21 cellular contexts compared by ENCODE assay signal in the genomic region with DNA sequence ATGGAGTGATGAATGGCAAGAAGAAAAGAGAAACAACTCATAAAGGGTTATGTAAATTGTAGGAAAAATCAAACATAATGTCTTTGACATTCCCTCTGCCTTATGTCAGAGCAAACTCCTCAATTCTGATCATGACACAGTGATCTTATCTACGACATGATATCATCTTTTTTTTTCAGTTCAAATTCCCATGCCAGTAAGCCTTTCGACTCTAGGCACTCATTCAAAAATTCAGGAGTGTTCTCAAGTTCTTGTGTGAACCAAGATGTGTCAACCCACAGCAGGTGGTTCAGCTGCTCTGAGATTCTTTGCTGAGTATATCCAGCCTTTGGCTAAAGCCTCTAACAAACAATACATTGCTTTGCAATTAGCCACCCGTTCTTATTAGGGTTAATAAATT.
DNase-seq lines count a peak whose midpoint lies in the region; ATAC-seq and TF ChIP-seq lines count a peak whose summit lies in the region.
"Had no signal": no experiment of that assay in that cellular context is flagged by ENCODE, and none has a peak within 500 bp of the region (broad histone marks: within the 10 kb centered on the region; RNA-seq: fewer than 3 reads in every experiment).

No MANE protein-coding gene starts in this region.

- H3K9ac ChIP-seq in PC-3 (ENCODE audit: low read length) = no peak overlapping the region
- H3K9ac ChIP-seq: neural progenitor cell had no signal

- H3K79me2 ChIP-seq in PC-3 (ENCODE audit: low read length) = no peaks in the 10 kb centered on the region

- H3K4me1 ChIP-seq in PC-3 (ENCODE audit: insufficient read depth, low read length) = no peaks in the 10 kb centered on the region; the same call in 1 of the 2 replicates
- H3K4me1 ChIP-seq: SJSA1 had no signal

- ATAC-seq in PC-3 = no peak
- no peak for ATAC-seq in HG03457 (IDR thresholded peaks at IDR 0.05; ENCODE audit: unreplicated experiment)
- no peak for ATAC-seq in Right ventricle myocardium superior (ENCODE audit: poor library complexity)
- ATAC-seq: activated CD8-positive, alpha-beta T cell treated with anti-CD3 and anti-CD28 coated beads for 36 hours; effector memory CD8-positive, alpha-beta T cell had no signal

- no peak overlapping the region for H3K27ac ChIP-seq in PC-3 (ENCODE audit: low read length)
- H3K27ac ChIP-seq: 22Rv1, neural progenitor cell, SJSA1 had no signal

- no peaks in the 10 kb centered on the region for H3F3A ChIP-seq in PC-3 (ENCODE audit: low read length, unreplicated experiment)

- H3K4me3 ChIP-seq in PC-3 (ENCODE audit: low read length) (no peak overlapping the region), skeletal muscle cell (ENCODE audit: low read depth, low read length) (no peak overlapping the region)
- H3K4me3 ChIP-seq: neural progenitor cell, SJSA1 had no signal

- peaks cover 8% of the 10 kb centered on the region; the same call in 1 of the 2 replicates for H3K27me3 ChIP-seq in PC-3 (ENCODE audit: low read length)
- H3K27me3 ChIP-seq: neural progenitor cell, SJSA1 had no signal

- no peaks in the 10 kb centered on the region for H4K20me1 ChIP-seq in PC-3 (ENCODE audit: low read length)

- intact Hi-C loops in PC-3 (cut with micrococcal nuclease) (no loop called here), Right ventricle myocardium superior (cut with DNase I) (no loop called here)

- CTCF ChIA-PET in PC-3 (lab: Charles Lee) = no interaction called here

- no peaks in the 10 kb centered on the region for H3K9me3 ChIP-seq in PC-3 (ENCODE audit: low read length)
- H3K9me3 ChIP-seq: SJSA1 had no signal

- POLR2A ChIA-PET in PC-3 (lab: Charles Lee; ENCODE audit: unreplicated experiment) = no interaction called here

- DNase-seq in DMS 273 (lab: John Stamatoyannopoulos, UW; ENCODE audit: unreplicated experiment) (peak; percentile 34), DMS 273 treated with DMSO at 0.1 percent for 48 hours (lab: John Stamatoyannopoulos, UW) (no peak), PC-3 (peak; percentile 36), iris pigment epithelial cell (ENCODE audit: low read depth) (peak; percentile 39), skeletal muscle cell (ENCODE audit: low read depth) (peak; percentile 31), Right ventricle myocardium superior (no peak)
- DNase-seq in activated effector memory CD4-positive, alpha-beta T cell treated with Interleukin-2 at 50 U/mL for 16 hours = no peak
- DNase-seq: activated CD4-positive, CD25-positive, alpha-beta regulatory T cell; activated CD8-positive, alpha-beta T cell treated with anti-CD3 and anti-CD28 coated beads for 36 hours; activated T-cell treated with anti-CD3 and anti-CD28 coated beads, Interleukin-2, amount 50 U/mL, for 1 hour; aorta; effector memory CD8-positive, alpha-beta T cell; glutamatergic neuron; H9; midbrain; stimulated activated CD4-positive, alpha-beta T cell treated with anti-CD3 and anti-CD28 coated beads, Interleukin-12 subunit alpha, Interleukin-12 subunit beta, amount 100 ng/mL, for 4 hours; stimulated activated CD8-positive, alpha-beta memory T cell treated with anti-CD3 and anti-CD28 coated beads, Interleukin-4, amount 100 ng/mL, for 48 hours had no signal

- H3K4me2 ChIP-seq in PC-3 (ENCODE audit: low read length) = no peak overlapping the region

- no peaks in the 10 kb centered on the region for H3K9me2 ChIP-seq in PC-3 (replicated peaks; ENCODE audit: low read length)

- no peak overlapping the region for H2AFZ ChIP-seq in PC-3 (ENCODE audit: low read length)
- H2AFZ ChIP-seq: neural progenitor cell had no signal

- TF ChIP-seq CTCF in PC-3 (conservative IDR thresholded peaks at IDR 0.05; ENCODE audit: low read depth, low read length) = no peak

- H3K36me3 ChIP-seq in PC-3 (ENCODE audit: low read depth, low read length) = no peaks in the 10 kb centered on the region
- H3K36me3 ChIP-seq: neural progenitor cell, SJSA1 had no signal

- no TSS peak for BruUV-seq in PC-3 (replicated peaks; lab: Mats Ljungman, UMichigan)

Comparison
In these comparisons a context has a peak if more than half of its experiments do, and no peak if none do; other contexts are left out.
1. DNase-seq: peak in DMS 273 (single experiment), PC-3 (single experiment), iris pigment epithelial cell (single experiment) and skeletal muscle cell (single experiment); none in DMS 273 treated with DMSO at 0.1 percent for 48 hours (single experiment), activated effector memory CD4-positive, alpha-beta T cell treated with Interleukin-2 at 50 U/mL for 16 hours (single experiment) and Right ventricle myocardium superior (single experiment).